Comparison of ENCODE assay signal across 8 cellular contexts in the genomic region with DNA sequence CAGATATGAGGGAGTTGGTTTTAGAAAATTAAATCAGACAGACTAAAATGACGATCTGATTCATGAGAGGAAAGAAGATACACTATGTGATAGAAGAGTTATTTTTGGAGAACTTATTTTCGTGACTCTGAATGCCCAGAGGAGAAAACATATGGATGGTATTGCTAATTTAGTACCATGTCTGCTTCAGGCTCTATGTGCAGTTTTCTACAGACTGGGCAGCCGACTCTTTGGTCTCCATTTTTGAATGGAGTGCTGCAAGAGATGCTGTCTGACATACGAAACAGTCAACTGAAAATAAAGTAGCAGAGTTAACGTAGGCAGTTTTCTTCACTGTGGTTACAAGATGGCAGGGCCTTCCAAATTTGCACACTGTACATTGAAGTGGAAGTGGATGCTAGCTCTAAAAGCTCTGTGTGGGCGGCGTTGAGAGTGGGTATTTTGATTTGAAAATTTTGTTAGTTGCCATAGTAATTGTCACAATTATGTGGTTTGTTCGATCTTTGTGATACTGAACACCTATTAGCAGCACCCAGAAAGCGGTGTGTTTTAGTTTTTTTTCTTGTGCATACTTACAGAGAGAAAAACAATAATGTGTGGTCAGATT.
DNase-seq lines count a peak whose midpoint lies in the region; ATAC-seq, FAIRE-seq and TF ChIP-seq lines count a peak whose summit lies in the region.

No MANE protein-coding gene starts in this region.

- no peaks in the 10 kb centered on the region for H3K79me2 ChIP-seq in endothelial cell of umbilical vein (ENCODE audit: control insufficient read depth, insufficient read depth, low read length)

- peak; percentile 32 for DNase-seq in activated CD4-positive, alpha-beta T cell treated with anti-CD3 and anti-CD28 coated beads for 1 hour
- DNase-seq in endothelial cell of umbilical vein (ENCODE audit: low read depth, low spot score) (no peak), LoVo (ENCODE audit: low spot score) (no peak), NCI-H2227 treated with DMSO at 0.1 percent for 48 hours (lab: John Stamatoyannopoulos, UW) (no peak), dedifferentiated amniotic fluid mesenchymal stem cell (ENCODE audit: extremely low spot score) (no peak)
- peak; percentile 36 for DNase-seq in stimulated activated CD4-positive, alpha-beta T cell treated with anti-CD3 and anti-CD28 coated beads, Interleukin-2, amount 100 ng/mL, for 4 hours (ENCODE audit: low read depth)

- FAIRE-seq in endothelial cell of umbilical vein (lab: Jason Lieb, UNC): no peak

- peak overlapping the region; percentile 92 for H2AFZ ChIP-seq in endothelial cell of umbilical vein (ENCODE audit: low read depth, low read length)

- no peaks in the 10 kb centered on the region for H4K20me1 ChIP-seq in endothelial cell of umbilical vein (replicated peaks; ENCODE audit: control insufficient read depth, extremely low read depth, insufficient read depth, low read length)

- H3K9me3 ChIP-seq in endothelial cell of umbilical vein (replicated peaks; ENCODE audit: control insufficient read depth, insufficient read depth, low read length): no peaks in the 10 kb centered on the region

- dilution Hi-C loops in endothelial cell of umbilical vein (cut with MboI; ENCODE audit: extremely low pct_ligation_motif_present, low sequenced_read_pairs): no loop called here

- intact Hi-C loops in endothelial cell of umbilical vein (cut with micrococcal nuclease): loop anchor here (2.0 to 10.0 kb wide), 3 partner anchors 85 to 391 kb away; no protein-coding TSS in a partner anchor

- H3K27ac ChIP-seq in endothelial cell of umbilical vein (ENCODE audit: insufficient read depth, low read depth, low read length): peak overlapping the region; percentile 40

- CTCF ChIA-PET in endothelial cell of umbilical vein (lab: Charles Lee): interaction anchor here (1.1 kb wide), 1 partner anchor 18 kb away, joined by 4 read pairs; no protein-coding TSS in a partner anchor

- H3K4me2 ChIP-seq in endothelial cell of umbilical vein (ENCODE audit: insufficient read depth, low read length): peak overlapping the region; percentile 59

- TF ChIP-seq CTCF in endothelial cell of umbilical vein (IDR thresholded peaks at IDR 0.05; ENCODE audit: extremely low read depth in 1 of 2, insufficient read depth in 1 of 2, low read depth in 1 of 2, low read length in 2 of 2): no peak

- peaks cover 18% of the 10 kb centered on the region for H3K4me1 ChIP-seq in endothelial cell of umbilical vein (ENCODE audit: control insufficient read depth, extremely low read depth, insufficient read depth, low read length)

- no peaks in the 10 kb centered on the region for H3K36me3 ChIP-seq in endothelial cell of umbilical vein (ENCODE audit: control insufficient read depth in 2 of 2, extremely low read depth in 1 of 2, insufficient read depth in 2 of 2, low read length in 2 of 2)

- no peak for TF ChIP-seq POLR2A in endothelial cell of umbilical vein (IDR thresholded peaks at IDR 0.05; ENCODE audit: low read depth, low read length)

- ATAC-seq in GM19351 (IDR thresholded peaks at IDR 0.05; ENCODE audit: unreplicated experiment): peak; percentile 76
- ATAC-seq in HG03097 (IDR thresholded peaks at IDR 0.05; ENCODE audit: low FRiP score, unreplicated experiment): peak; percentile 47

- no TSS peak for BruUV-seq in endothelial cell of umbilical vein (replicated peaks; lab: Mats Ljungman, UMichigan)

- peak overlapping the region; percentile 48 for H3K9ac ChIP-seq in endothelial cell of umbilical vein (replicated peaks; ENCODE audit: extremely low read depth, insufficient read depth, low read length)

- H3K27me3 ChIP-seq in endothelial cell of umbilical vein (ENCODE audit: control insufficient read depth in 2 of 2, insufficient read depth in 2 of 2, low read length in 2 of 2): no peaks in the 10 kb centered on the region

- POLR2A ChIA-PET in endothelial cell of umbilical vein (lab: Charles Lee): no interaction called here

- H3K4me3 ChIP-seq in endothelial cell of umbilical vein (replicated peaks in 1 of 3; ENCODE audit: insufficient read depth in 1 of 3, low read depth in 1 of 3, low read length in 3 of 3): no peak overlapping the region

- no peaks in the 10 kb centered on the region for H3K9me1 ChIP-seq in endothelial cell of umbilical vein (replicated peaks; ENCODE audit: control insufficient read depth, extremely low read depth, insufficient read depth, low read length)

TF ChIP-seq in endothelial cell of umbilical vein, 7 proteins besides CTCF, POLR2A, EP300 and RAD21:
- no peak for TF ChIP-seq MYC (IDR thresholded peaks at IDR 0.05; ENCODE audit: low read depth, low read length)
- no peak for TF ChIP-seq EZH2 (IDR thresholded peaks at IDR 0.05; ENCODE audit: borderline replicate concordance, low read depth, low read length, severe bottlenecking)
- TF ChIP-seq GATA2 (IDR thresholded peaks at IDR 0.05; ENCODE audit: insufficient read depth, insufficient read length, low read depth, low read length): no peak
- no peak for TF ChIP-seq POLR2AphosphoS5 (IDR thresholded peaks at IDR 0.05; ENCODE audit: insufficient read depth, low read depth, low read length)
- TF ChIP-seq JUN (IDR thresholded peaks at IDR 0.05; ENCODE audit: borderline replicate concordance, insufficient read depth, insufficient read length, low read depth): no peak

Comparison
In these comparisons a context has a peak if more than half of its experiments do, and no peak if none do; other contexts are left out.
1. DNase-seq: peak in activated CD4-positive, alpha-beta T cell treated with anti-CD3 and anti-CD28 coated beads for 1 hour (single experiment) and stimulated activated CD4-positive, alpha-beta T cell treated with anti-CD3 and anti-CD28 coated beads, Interleukin-2, amount 100 ng/mL, for 4 hours (single experiment); none in endothelial cell of umbilical vein (single experiment), LoVo (single experiment), NCI-H2227 treated with DMSO at 0.1 percent for 48 hours (single experiment) and dedifferentiated amniotic fluid mesenchymal stem cell (single experiment).